Comparison of ENCODE assay signal across 1 cellular context in genomic region chr18:3154214-3154613, GRCh38.
TF ChIP-seq lines count a peak whose summit lies in the region.

No MANE protein-coding gene starts in this region.

TF ChIP-seq in GM12878, 131 proteins besides CTCF, POLR2A, EP300 and RAD21:
- TF ChIP-seq ZNF592 (IDR thresholded peaks at IDR 0.05), result peak; percentile 97
- no peak for TF ChIP-seq BMI1 (IDR thresholded peaks at IDR 0.05; ENCODE audit: borderline replicate concordance)
TF ChIP-seq in GM12878: peak in this region for 1.
